3 cellular contexts compared by ENCODE assay signal in genomic region chr18:70085641-70086040, GRCh38.
A peak's percentile ranks its signal among the peaks of the same experiment; 100 is the strongest.
TF ChIP-seq lines count a peak whose summit lies in the region.

No MANE protein-coding gene starts in this region.

TF ChIP-seq in IMR-90, 13 proteins besides CTCF, POLR2A, EP300 and RAD21:
- TF ChIP-seq ELK1 (IDR thresholded peaks at IDR 0.05; ENCODE audit: borderline replicate concordance, low read depth, low read length) (no peak), MAZ (IDR thresholded peaks at IDR 0.05; ENCODE audit: borderline replicate concordance, low read depth, low read length) (no peak), MAFK (IDR thresholded peaks at IDR 0.05; ENCODE audit: low read depth, low read length) (no peak), MXI1 (IDR thresholded peaks at IDR 0.05; ENCODE audit: borderline replicate concordance, low read depth, low read length) (no peak), BHLHE40 (IDR thresholded peaks at IDR 0.05; ENCODE audit: low read depth, low read length) (no peak), CEBPB (IDR thresholded peaks at IDR 0.05; ENCODE audit: low read depth, low read length) (peak; percentile 89)

TF ChIP-seq in K562, 482 proteins besides CTCF, POLR2A, EP300 and RAD21:
- TF ChIP-seq CEBPG (CRISPR knock-in tag; IDR thresholded peaks at IDR 0.05), result no peak
- TF ChIP-seq CEBPG (tag; conservative IDR thresholded peaks at IDR 0.05 in 1 of 2, IDR thresholded peaks at IDR 0.05 in 1 of 2), result peak; percentile 22 to 83; a peak in 2 of 4 replicates
- peak; percentile 79 for TF ChIP-seq CEBPB (tag; IDR thresholded peaks at IDR 0.05)
- no peak for TF ChIP-seq FOXP4 (CRISPR knock-in tag; IDR thresholded peaks at IDR 0.05; ENCODE audit: borderline replicate concordance)
TF ChIP-seq in K562: peak in this region for 2.

TF ChIP-seq in HepG2, 621 proteins besides CTCF, POLR2A, EP300 and RAD21:
- TF ChIP-seq HDAC2 (CRISPR knock-in tag; IDR thresholded peaks at IDR 0.05) (no peak), ZNF30 (CRISPR knock-in tag; IDR thresholded peaks at IDR 0.05) (no peak), CEBPB (IDR thresholded peaks at IDR 0.05; ENCODE audit: borderline replicate concordance, low read depth, low read length) (peak; percentile 84), ZMYM4 (CRISPR knock-in tag; IDR thresholded peaks at IDR 0.05) (peak; percentile 39; the same call in 1 of the 2 replicates), HNF4G (IDR thresholded peaks at IDR 0.05; ENCODE audit: borderline replicate concordance, low read depth, low read length) (0 out of 2 replicates have a peak, but pooled peaks have one; percentile 16), HNF4G (CRISPR knock-in tag; IDR thresholded peaks at IDR 0.05; ENCODE audit: borderline replicate concordance, low read depth) (no peak), HNF4A (CRISPR knock-in tag; IDR thresholded peaks at IDR 0.05) (peak; percentile 25; the same call in 1 of the 2 replicates), FOXP1 (IDR thresholded peaks at IDR 0.05) (no peak), FOXP1 (CRISPR knock-in tag; IDR thresholded peaks at IDR 0.05) (no peak), CHD4 (IDR thresholded peaks at IDR 0.05; ENCODE audit: borderline replicate concordance, low read length) (0 out of 2 replicates have a peak, but pooled peaks have one; percentile 32), ZNF547 (CRISPR knock-in tag; IDR thresholded peaks at IDR 0.05) (no peak), KDM4B (CRISPR knock-in tag; IDR thresholded peaks at IDR 0.05) (no peak), CEBPG (CRISPR knock-in tag; IDR thresholded peaks at IDR 0.05) (peak; percentile 58), NONO (IDR thresholded peaks at IDR 0.05) (no peak), NONO (CRISPR knock-in tag; conservative IDR thresholded peaks at IDR 0.05) (no peak)
